ENCODE assay signal across 1 cellular context in the genomic region with DNA sequence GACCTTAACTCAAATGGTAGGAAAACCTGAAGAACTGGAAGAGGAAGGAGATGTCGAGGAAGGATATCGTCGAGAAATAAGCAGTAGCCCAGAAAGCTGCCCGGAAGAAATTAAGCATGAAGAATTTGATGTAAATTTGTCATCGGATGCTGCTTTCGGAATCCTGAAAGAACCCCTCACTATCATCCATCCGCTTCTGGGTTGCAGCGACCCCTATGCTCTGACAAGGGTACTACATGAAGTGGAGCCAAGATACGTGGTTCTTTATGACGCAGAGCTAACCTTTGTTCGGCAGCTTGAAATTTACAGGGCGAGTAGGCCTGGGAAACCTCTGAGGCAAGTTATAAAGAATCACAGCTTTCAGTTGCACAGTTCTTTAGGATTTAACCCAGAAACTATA.
TF ChIP-seq lines count a peak whose summit lies in the region.

No MANE protein-coding gene starts in this region.

TF ChIP-seq in HCT116, 20 proteins besides CTCF, POLR2A, EP300 and RAD21:
- TF ChIP-seq SRF (IDR thresholded peaks at IDR 0.05; ENCODE audit: low read depth): no peak
- no peak for TF ChIP-seq ZNF274 (IDR thresholded peaks at IDR 0.05; ENCODE audit: low read depth, low read length)
- no peak for TF ChIP-seq FOSL1 (IDR thresholded peaks at IDR 0.05; ENCODE audit: low read depth)
- TF ChIP-seq MAX (IDR thresholded peaks at IDR 0.05): no peak
- TF ChIP-seq EZH2phosphoT487 (IDR thresholded peaks at IDR 0.05; ENCODE audit: borderline replicate concordance): no peak
- TF ChIP-seq SP1 (IDR thresholded peaks at IDR 0.05; ENCODE audit: low read depth): no peak
- TF ChIP-seq YY1 (IDR thresholded peaks at IDR 0.05; ENCODE audit: extremely low read depth, insufficient replicate concordance, low read depth, low read length): no peak
- TF ChIP-seq JUND (IDR thresholded peaks at IDR 0.05): no peak
- TF ChIP-seq TCF7L2 (IDR thresholded peaks at IDR 0.05; ENCODE audit: borderline replicate concordance, extremely low read depth, insufficient read depth, insufficient read length): no peak
- no peak for TF ChIP-seq SIN3A (IDR thresholded peaks at IDR 0.05; ENCODE audit: low read depth)
- TF ChIP-seq EGR1 (IDR thresholded peaks at IDR 0.05; ENCODE audit: low read depth): no peak
- TF ChIP-seq EZH2 (IDR thresholded peaks at IDR 0.05): no peak
- TF ChIP-seq, protein P1, sequence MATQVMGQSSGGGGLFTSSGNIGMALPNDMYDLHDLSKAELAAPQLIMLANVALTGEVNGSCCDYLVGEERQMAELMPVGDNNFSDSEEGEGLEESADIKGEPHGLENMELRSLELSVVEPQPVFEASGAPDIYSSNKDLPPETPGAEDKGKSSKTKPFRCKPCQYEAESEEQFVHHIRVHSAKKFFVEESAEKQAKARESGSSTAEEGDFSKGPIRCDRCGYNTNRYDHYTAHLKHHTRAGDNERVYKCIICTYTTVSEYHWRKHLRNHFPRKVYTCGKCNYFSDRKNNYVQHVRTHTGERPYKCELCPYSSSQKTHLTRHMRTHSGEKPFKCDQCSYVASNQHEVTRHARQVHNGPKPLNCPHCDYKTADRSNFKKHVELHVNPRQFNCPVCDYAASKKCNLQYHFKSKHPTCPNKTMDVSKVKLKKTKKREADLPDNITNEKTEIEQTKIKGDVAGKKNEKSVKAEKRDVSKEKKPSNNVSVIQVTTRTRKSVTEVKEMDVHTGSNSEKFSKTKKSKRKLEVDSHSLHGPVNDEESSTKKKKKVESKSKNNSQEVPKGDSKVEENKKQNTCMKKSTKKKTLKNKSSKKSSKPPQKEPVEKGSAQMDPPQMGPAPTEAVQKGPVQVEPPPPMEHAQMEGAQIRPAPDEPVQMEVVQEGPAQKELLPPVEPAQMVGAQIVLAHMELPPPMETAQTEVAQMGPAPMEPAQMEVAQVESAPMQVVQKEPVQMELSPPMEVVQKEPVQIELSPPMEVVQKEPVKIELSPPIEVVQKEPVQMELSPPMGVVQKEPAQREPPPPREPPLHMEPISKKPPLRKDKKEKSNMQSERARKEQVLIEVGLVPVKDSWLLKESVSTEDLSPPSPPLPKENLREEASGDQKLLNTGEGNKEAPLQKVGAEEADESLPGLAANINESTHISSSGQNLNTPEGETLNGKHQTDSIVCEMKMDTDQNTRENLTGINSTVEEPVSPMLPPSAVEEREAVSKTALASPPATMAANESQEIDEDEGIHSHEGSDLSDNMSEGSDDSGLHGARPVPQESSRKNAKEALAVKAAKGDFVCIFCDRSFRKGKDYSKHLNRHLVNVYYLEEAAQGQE (IDR thresholded peaks at IDR 0.05; ENCODE audit: low read depth): no peak
